Comparison of ENCODE assay signal across 8 cellular contexts in genomic region chr20:36439040-36439730, GRCh38.
A peak's percentile ranks its signal among the peaks of the same experiment; 100 is the strongest.
DNase-seq lines count a peak whose midpoint lies in the region; ATAC-seq and TF ChIP-seq lines count a peak whose summit lies in the region.

No MANE protein-coding gene starts in this region.

- H3K79me2 ChIP-seq in hepatocyte (no peaks in the 10 kb centered on the region), smooth muscle cell (ENCODE audit: low read depth) (no peaks in the 10 kb centered on the region)

- H3K9me3 ChIP-seq in MG63 (no peaks in the 10 kb centered on the region), hepatocyte (ENCODE audit: low read depth) (no peaks in the 10 kb centered on the region), smooth muscle cell (replicated peaks; ENCODE audit: low read depth) (no peaks in the 10 kb centered on the region)

- no peak for ATAC-seq in GM18502 (IDR thresholded peaks at IDR 0.05; ENCODE audit: poor library complexity, unreplicated experiment)
- no peak for ATAC-seq in HG02852 (IDR thresholded peaks at IDR 0.05; ENCODE audit: unreplicated experiment)

- no peak overlapping the region for H3K27ac ChIP-seq in hepatocyte
- no peak overlapping the region for H3K27ac ChIP-seq in smooth muscle cell (ENCODE audit: low read depth)

- H2AFZ ChIP-seq in hepatocyte, result no peak overlapping the region
- H2AFZ ChIP-seq in smooth muscle cell (ENCODE audit: low read depth), result no peak overlapping the region

- no peak overlapping the region for H3K9ac ChIP-seq in smooth muscle cell (ENCODE audit: low read depth)

- H3K4me1 ChIP-seq in hepatocyte (ENCODE audit: insufficient read depth) (no peaks in the 10 kb centered on the region), smooth muscle cell (ENCODE audit: low read depth) (no peaks in the 10 kb centered on the region)

- DNase-seq in ELR (ENCODE audit: low read depth) (peak; percentile 71), MG63 (peak; percentile 53), T-helper 2 cell (peak; percentile 18 to 55 (median 37)), anterior cingulate cortex (lab: John Stamatoyannopoulos, UW) (peak in 51 of 58 donors; percentile 8 to 85 (median 29)), hepatocyte (ENCODE audit: low spot score) (peak; percentile 74), smooth muscle cell (lab: John Stamatoyannopoulos, UW; ENCODE audit: unreplicated experiment) (peak; percentile 10)

- TF ChIP-seq CTCF in hepatocyte (IDR thresholded peaks at IDR 0.05; ENCODE audit: poor library complexity), result peak; percentile 83
- peak; percentile 88 for TF ChIP-seq CTCF in smooth muscle cell (IDR thresholded peaks at IDR 0.05; ENCODE audit: borderline replicate concordance, insufficient read depth, poor library complexity, severe bottlenecking)

- WGBS in hepatocyte (ENCODE audit: low lambda C conversion rate, missing lambda C conversion rate), result 33% methylated on average over 9 of the region's 9 CpGs
- WGBS in smooth muscle cell (ENCODE audit: low lambda C conversion rate), result 36% methylated on average over 9 of the region's 9 CpGs

- H3K36me3 ChIP-seq in MG63 (no peaks in the 10 kb centered on the region), hepatocyte (replicated peaks; ENCODE audit: insufficient read depth, low read depth) (no peaks in the 10 kb centered on the region), smooth muscle cell (ENCODE audit: low read depth) (no peaks in the 10 kb centered on the region)

- H3K4me3 ChIP-seq in MG63 (no peak overlapping the region), hepatocyte (no peak overlapping the region), smooth muscle cell (no peak overlapping the region)

- peaks cover 3% of the 10 kb centered on the region; the same call in 1 of the 2 replicates for H3K27me3 ChIP-seq in MG63
- peaks cover 4% of the 10 kb centered on the region for H3K27me3 ChIP-seq in hepatocyte
- peaks cover 5% of the 10 kb centered on the region for H3K27me3 ChIP-seq in smooth muscle cell (ENCODE audit: low read depth)

- no peaks in the 10 kb centered on the region for H3K9me2 ChIP-seq in hepatocyte (replicated peaks; ENCODE audit: insufficient read depth)

- H4K20me1 ChIP-seq in hepatocyte (ENCODE audit: insufficient read depth, poor library complexity, severe bottlenecking) (no peaks in the 10 kb centered on the region), smooth muscle cell (ENCODE audit: low read depth) (no peaks in the 10 kb centered on the region)

- no peaks in the 10 kb centered on the region for H3F3A ChIP-seq in smooth muscle cell (ENCODE audit: low read depth)

- H3K4me2 ChIP-seq in hepatocyte, result no peak overlapping the region
- H3K4me2 ChIP-seq in smooth muscle cell, result no peak overlapping the region

Comparison
In these comparisons a context has a peak if more than half of its experiments do, and no peak if none do; other contexts are left out.
1. DNase-seq: peak in every context shown above with its lines; median percentile 74 in hepatocyte; 71 in ELR; 53 in MG63; 37 in T-helper 2 cell; 29 in anterior cingulate cortex; 10 in smooth muscle cell.